ENCODE assay signal across 16 cellular contexts in genomic region chr20:50249447-50250388, GRCh38. TPM values are rescaled to one million over a fixed set of nuclear protein-coding genes. Genes with fewer than 3 reads are reported as not detected.
A peak's percentile ranks its signal among the peaks of the same experiment; 100 is the strongest.
DNase-seq lines count a peak whose midpoint lies in the region; ATAC-seq and TF ChIP-seq lines count a peak whose summit lies in the region.
"Had no signal": no experiment of that assay in that cellular context is flagged by ENCODE, and none has a peak within 500 bp of the region (broad histone marks: within the 10 kb centered on the region; RNA-seq: fewer than 3 reads in every experiment).

No MANE protein-coding gene starts in this region.

- POLR2A ChIA-PET in A673 (lab: Charles Lee; ENCODE audit: low non-redundant PET): no interaction called here

- H3K4me1 ChIP-seq in adipocyte (ENCODE audit: control insufficient read depth, insufficient read depth, low read length) (peaks cover 63% of the 10 kb centered on the region), right lobe of liver (peaks cover 0 to 58% (median 22%) of the 10 kb centered on the region in 4 donors), A673 (ENCODE audit: insufficient read depth, low read length, poor library complexity, severe bottlenecking) (no peaks in the 10 kb centered on the region), upper lobe of right lung (no peaks in the 10 kb centered on the region)

- no peaks in the 10 kb centered on the region for H3K36me3 Mint-ChIP-seq in activated naive CD8-positive, alpha-beta T cell treated with anti-CD3 and anti-CD28 coated beads, Interleukin-2, amount 50 U/mL, for 24 hours (ENCODE audit: low read depth)
- no peaks in the 10 kb centered on the region for H3K36me3 Mint-ChIP-seq in activated naive CD8-positive, alpha-beta T cell treated with anti-CD3 and anti-CD28 coated beads for 36 hours
- H3K36me3 Mint-ChIP-seq in stimulated activated effector memory CD8-positive, alpha-beta T cell treated with anti-CD3 and anti-CD28 coated beads, Interleukin-12 subunit alpha, Interleukin-12 subunit beta, amount 100 ng/mL, for 72 hours: no peaks in the 10 kb centered on the region

- H3K9ac ChIP-seq in adipocyte (ENCODE audit: low read length): peak overlapping the region; percentile 34

- peaks cover 4% of the 10 kb centered on the region for H3K27me3 Mint-ChIP-seq in activated naive CD8-positive, alpha-beta T cell treated with anti-CD3 and anti-CD28 coated beads, Interleukin-2, amount 50 U/mL, for 24 hours
- peaks cover 2% of the 10 kb centered on the region for H3K27me3 Mint-ChIP-seq in activated naive CD8-positive, alpha-beta T cell treated with anti-CD3 and anti-CD28 coated beads for 36 hours

- H3K4me3 ChIP-seq in adipocyte (ENCODE audit: low read length) (no peak overlapping the region), right lobe of liver (no peak overlapping the region), A673 (ENCODE audit: low read depth, low read length, poor library complexity, severe bottlenecking) (no peak overlapping the region), upper lobe of right lung (no peak overlapping the region)

- no peaks in the 10 kb centered on the region for H3K27me3 ChIP-seq in adipocyte (replicated peaks; ENCODE audit: control insufficient read depth, insufficient read depth, low read length)
- H3K27me3 ChIP-seq in right lobe of liver: no peaks in the 10 kb centered on the region
- H3K27me3 ChIP-seq in A673 (replicated peaks; ENCODE audit: insufficient read depth, low read depth, low read length, poor library complexity): no peaks in the 10 kb centered on the region
- no peaks in the 10 kb centered on the region for H3K27me3 ChIP-seq in upper lobe of right lung

- ATAC-seq in activated naive CD8-positive, alpha-beta T cell treated with anti-CD3 and anti-CD28 coated beads, Interleukin-2, amount 50 U/mL, for 24 hours: peak; percentile 25
- ATAC-seq in right lobe of liver (peak; percentile 52 to 71 (median 62)), HG03565 (IDR thresholded peaks at IDR 0.05; ENCODE audit: unreplicated experiment) (no peak), upper lobe of right lung (no peak)
- ATAC-seq in stimulated activated effector memory CD8-positive, alpha-beta T cell treated with anti-CD3 and anti-CD28 coated beads, Interleukin-12 subunit alpha, Interleukin-12 subunit beta, amount 100 ng/mL, for 72 hours: no peak

- H3K36me3 ChIP-seq in adipocyte (ENCODE audit: control insufficient read depth, insufficient read depth, low read length, severe bottlenecking) (no peaks in the 10 kb centered on the region), right lobe of liver (no peaks in the 10 kb centered on the region), A673 (ENCODE audit: insufficient read depth, low read length, poor library complexity, severe bottlenecking) (no peaks in the 10 kb centered on the region), upper lobe of right lung (no peaks in the 10 kb centered on the region)

- no peak for DNase-seq in activated naive CD8-positive, alpha-beta T cell treated with anti-CD3 and anti-CD28 coated beads, Interleukin-2, amount 50 U/mL, for 24 hours
- no peak for DNase-seq in activated naive CD8-positive, alpha-beta T cell treated with anti-CD3 and anti-CD28 coated beads for 36 hours
- DNase-seq in adipocyte (ENCODE audit: low read depth) (no peak), right lobe of liver (no peak), A673 (ENCODE audit: low spot score) (no peak), upper lobe of right lung (no peak)
- DNase-seq in stimulated activated effector memory CD8-positive, alpha-beta T cell treated with anti-CD3 and anti-CD28 coated beads, Interleukin-12 subunit alpha, Interleukin-12 subunit beta, amount 100 ng/mL, for 72 hours (ENCODE audit: low spot score in 2 of 2): no peak
- DNase-seq: COR-L47, H7, NCI-H146, NCI-H2081 treated with DMSO at 0.1 percent for 48 hours, NCI-H2227 treated with DMSO at 0.1 percent for 48 hours, NCI-H526 treated with DMSO at 0.1 percent for 48 hours, OCI-M1 had no signal

- BruUV-seq in A673 (replicated peaks; lab: Mats Ljungman, UMichigan): no TSS peak

- no peaks in the 10 kb centered on the region for H3K4me1 Mint-ChIP-seq in activated naive CD8-positive, alpha-beta T cell treated with anti-CD3 and anti-CD28 coated beads, Interleukin-2, amount 50 U/mL, for 24 hours
- H3K4me1 Mint-ChIP-seq in activated naive CD8-positive, alpha-beta T cell treated with anti-CD3 and anti-CD28 coated beads for 36 hours: no peaks in the 10 kb centered on the region
- H3K4me1 Mint-ChIP-seq in stimulated activated effector memory CD8-positive, alpha-beta T cell treated with anti-CD3 and anti-CD28 coated beads, Interleukin-12 subunit alpha, Interleukin-12 subunit beta, amount 100 ng/mL, for 72 hours: no peaks in the 10 kb centered on the region

- H3K27ac ChIP-seq in right lobe of liver (peak overlapping the region in 2 of 3 donors; percentile 24 to 56), A673 (ENCODE audit: low read depth, low read length, poor library complexity, severe bottlenecking) (no peak overlapping the region), upper lobe of right lung (no peak overlapping the region)

- H3K27ac Mint-ChIP-seq in activated naive CD8-positive, alpha-beta T cell treated with anti-CD3 and anti-CD28 coated beads, Interleukin-2, amount 50 U/mL, for 24 hours: no peak overlapping the region
- H3K27ac Mint-ChIP-seq in activated naive CD8-positive, alpha-beta T cell treated with anti-CD3 and anti-CD28 coated beads for 36 hours: no peak overlapping the region
- H3K27ac Mint-ChIP-seq in stimulated activated effector memory CD8-positive, alpha-beta T cell treated with anti-CD3 and anti-CD28 coated beads, Interleukin-12 subunit alpha, Interleukin-12 subunit beta, amount 100 ng/mL, for 72 hours: peak overlapping the region; percentile 35

- TF ChIP-seq POLR2A in right lobe of liver (IDR thresholded peaks at IDR 0.05): no peak

- 8% methylated on average over 3 of the region's 11 CpGs for WGBS in right lobe of liver (ENCODE audit: insufficient coverage, low coverage, low lambda C conversion rate, missing lambda C conversion rate)

- no peak for TF ChIP-seq CTCF in right lobe of liver (IDR thresholded peaks at IDR 0.05)
- TF ChIP-seq CTCF in A673 (conservative IDR thresholded peaks at IDR 0.05; ENCODE audit: low read depth, low read length): no peak
- TF ChIP-seq CTCF in upper lobe of right lung (IDR thresholded peaks at IDR 0.05): no peak

- no peaks in the 10 kb centered on the region for H3K9me3 Mint-ChIP-seq in activated naive CD8-positive, alpha-beta T cell treated with anti-CD3 and anti-CD28 coated beads, Interleukin-2, amount 50 U/mL, for 24 hours
- no peaks in the 10 kb centered on the region for H3K9me3 Mint-ChIP-seq in activated naive CD8-positive, alpha-beta T cell treated with anti-CD3 and anti-CD28 coated beads for 36 hours
- no peaks in the 10 kb centered on the region for H3K9me3 Mint-ChIP-seq in stimulated activated effector memory CD8-positive, alpha-beta T cell treated with anti-CD3 and anti-CD28 coated beads, Interleukin-12 subunit alpha, Interleukin-12 subunit beta, amount 100 ng/mL, for 72 hours
- H3K9me3 Mint-ChIP-seq: CD14-positive monocyte had no signal

- no peaks in the 10 kb centered on the region for H3K9me3 ChIP-seq in adipocyte (ENCODE audit: control insufficient read depth, low read length)
- H3K9me3 ChIP-seq in right lobe of liver: no peaks in the 10 kb centered on the region
- no peaks in the 10 kb centered on the region for H3K9me3 ChIP-seq in A673 (ENCODE audit: low read depth, low read length, poor library complexity, severe bottlenecking)
- H3K9me3 ChIP-seq in upper lobe of right lung: no peaks in the 10 kb centered on the region

- CTCF ChIA-PET in A673 (lab: Charles Lee): no interaction called here

- intact Hi-C loops in right lobe of liver (cut with DNase I): no loop called here
- intact Hi-C loops in A673 (cut with micrococcal nuclease; ENCODE audit: unreplicated experiment): no loop called here
- intact Hi-C loops in upper lobe of right lung (cut with DNase I): no loop called here

- no peak overlapping the region for H3K4me3 Mint-ChIP-seq in activated naive CD8-positive, alpha-beta T cell treated with anti-CD3 and anti-CD28 coated beads, Interleukin-2, amount 50 U/mL, for 24 hours
- no peak overlapping the region for H3K4me3 Mint-ChIP-seq in activated naive CD8-positive, alpha-beta T cell treated with anti-CD3 and anti-CD28 coated beads for 36 hours
- H3K4me3 Mint-ChIP-seq in stimulated activated effector memory CD8-positive, alpha-beta T cell treated with anti-CD3 and anti-CD28 coated beads, Interleukin-12 subunit alpha, Interleukin-12 subunit beta, amount 100 ng/mL, for 72 hours: no peak overlapping the region
- H3K4me3 Mint-ChIP-seq: CD14-positive monocyte had no signal

RNA-seq across cellular contexts. Expression of gene CEBPB, which starts 59.1 kb away (rescaled TPM):
- 10 to 100 TPM; 36.4 to 37.7 TPM for total RNA-seq in activated naive CD8-positive, alpha-beta T cell treated with anti-CD3 and anti-CD28 coated beads for 36 hours
- total RNA-seq in right lobe of liver (100 to 1,000 TPM; 130 to 182 (median 152) TPM), A673 (2021) (130 and 136 TPM in 2 replicates), upper lobe of right lung (271 TPM)

Comparison
In these comparisons a context has a peak if more than half of its experiments do, and no peak if none do; other contexts are left out.
1. ATAC-seq: peak in activated naive CD8-positive, alpha-beta T cell treated with anti-CD3 and anti-CD28 coated beads, Interleukin-2, amount 50 U/mL, for 24 hours (single experiment) and right lobe of liver (4 of 4); none in stimulated activated effector memory CD8-positive, alpha-beta T cell treated with anti-CD3 and anti-CD28 coated beads, Interleukin-12 subunit alpha, Interleukin-12 subunit beta, amount 100 ng/mL, for 72 hours (single experiment), HG03565 (single experiment) and upper lobe of right lung (single experiment).
2. H3K27ac ChIP-seq: peak in right lobe of liver (2 of 3); none in A673 (single experiment) and upper lobe of right lung (single experiment).